ENCODE assay signal across 1 cellular context in genomic region chr18:6210349-6211173, GRCh38.
TF ChIP-seq lines count a peak whose summit lies in the region.

No MANE protein-coding gene starts in this region.

TF ChIP-seq in HepG2, 621 proteins besides CTCF, POLR2A, EP300 and RAD21 (continued from another document and continues in another):
- peak; percentile 66; the same call in 1 of the 2 replicates for TF ChIP-seq THRA (CRISPR knock-in tag; IDR thresholded peaks at IDR 0.05; ENCODE audit: borderline replicate concordance)
- no peak for TF ChIP-seq MTF2 (CRISPR knock-in tag; IDR thresholded peaks at IDR 0.05; ENCODE audit: borderline replicate concordance)
- no peak for TF ChIP-seq ZIK1 (CRISPR knock-in tag; IDR thresholded peaks at IDR 0.05; ENCODE audit: borderline replicate concordance, low read depth)
- no peak for TF ChIP-seq ZNF543 (CRISPR knock-in tag; IDR thresholded peaks at IDR 0.05)
- no peak for TF ChIP-seq ZNF34 (CRISPR knock-in tag; IDR thresholded peaks at IDR 0.05; ENCODE audit: borderline replicate concordance)
- TF ChIP-seq ZBTB39 (CRISPR knock-in tag; IDR thresholded peaks at IDR 0.05), result peak; percentile 98
- 0 out of 2 replicates have a peak, but pooled peaks have one; percentile 41 for TF ChIP-seq ZNF503 (CRISPR knock-in tag; IDR thresholded peaks at IDR 0.05)
- no peak for TF ChIP-seq PAWR (CRISPR knock-in tag; IDR thresholded peaks at IDR 0.05; ENCODE audit: borderline replicate concordance)
- no peak for TF ChIP-seq JDP2 (CRISPR knock-in tag; IDR thresholded peaks at IDR 0.05; ENCODE audit: borderline replicate concordance)
- no peak for TF ChIP-seq PTBP1 (IDR thresholded peaks at IDR 0.05; ENCODE audit: low read depth, low read length, poor library complexity, severe bottlenecking)
- no peak for TF ChIP-seq ZNF761 (CRISPR knock-in tag; conservative IDR thresholded peaks at IDR 0.05)
- no peak for TF ChIP-seq CREB3 (CRISPR knock-in tag; IDR thresholded peaks at IDR 0.05)
- TF ChIP-seq TP53 (CRISPR knock-in tag; conservative IDR thresholded peaks at IDR 0.05), result no peak
- TF ChIP-seq IRF2 (CRISPR knock-in tag; IDR thresholded peaks at IDR 0.05), result no peak
- TF ChIP-seq ZNF275 (CRISPR knock-in tag; IDR thresholded peaks at IDR 0.05; ENCODE audit: borderline replicate concordance), result no peak
- TF ChIP-seq ZNF468 (CRISPR knock-in tag; IDR thresholded peaks at IDR 0.05), result no peak
- no peak for TF ChIP-seq ZNF691 (CRISPR knock-in tag; IDR thresholded peaks at IDR 0.05; ENCODE audit: borderline replicate concordance, low read depth)
- no peak for TF ChIP-seq ZNF414 (CRISPR knock-in tag; IDR thresholded peaks at IDR 0.05)
- TF ChIP-seq ZNF605 (CRISPR knock-in tag; IDR thresholded peaks at IDR 0.05), result no peak
- no peak for TF ChIP-seq MLX (CRISPR knock-in tag; IDR thresholded peaks at IDR 0.05)
- no peak for TF ChIP-seq FOXC1 (CRISPR knock-in tag; IDR thresholded peaks at IDR 0.05; ENCODE audit: borderline replicate concordance)
- TF ChIP-seq ZNF232 (CRISPR knock-in tag; IDR thresholded peaks at IDR 0.05; ENCODE audit: borderline replicate concordance), result no peak
- no peak for TF ChIP-seq ZNF510 (CRISPR knock-in tag; IDR thresholded peaks at IDR 0.05; ENCODE audit: low read depth)
- TF ChIP-seq IRF9 (CRISPR knock-in tag; IDR thresholded peaks at IDR 0.05; ENCODE audit: borderline replicate concordance), result no peak
- no peak for TF ChIP-seq USF2 (IDR thresholded peaks at IDR 0.05; ENCODE audit: low read depth, low read length)
- no peak for TF ChIP-seq USF2 (CRISPR knock-in tag; IDR thresholded peaks at IDR 0.05; ENCODE audit: borderline replicate concordance)
- TF ChIP-seq ZNF333 (CRISPR knock-in tag; IDR thresholded peaks at IDR 0.05; ENCODE audit: borderline replicate concordance), result no peak
- TF ChIP-seq ELF3 (CRISPR knock-in tag; IDR thresholded peaks at IDR 0.05), result peak; percentile 56
- no peak for TF ChIP-seq GMEB1 (CRISPR knock-in tag; IDR thresholded peaks at IDR 0.05; ENCODE audit: borderline replicate concordance)
- TF ChIP-seq IKZF5 (CRISPR knock-in tag; IDR thresholded peaks at IDR 0.05), result no peak
- no peak for TF ChIP-seq ZBED4 (CRISPR knock-in tag; IDR thresholded peaks at IDR 0.05; ENCODE audit: borderline replicate concordance)
- TF ChIP-seq ZBTB8A (CRISPR knock-in tag; IDR thresholded peaks at IDR 0.05; ENCODE audit: borderline replicate concordance, low read depth), result no peak
- peak; percentile 84 for TF ChIP-seq MED1 (CRISPR knock-in tag; IDR thresholded peaks at IDR 0.05)
- peak; percentile 56 for TF ChIP-seq HDAC2 (CRISPR knock-in tag; IDR thresholded peaks at IDR 0.05)
- no peak for TF ChIP-seq ZNF451 (CRISPR knock-in tag; IDR thresholded peaks at IDR 0.05)
- TF ChIP-seq RBFOX2 (IDR thresholded peaks at IDR 0.05; ENCODE audit: low read depth, low read length), result no peak
- no peak for TF ChIP-seq ZNF766 (CRISPR knock-in tag; IDR thresholded peaks at IDR 0.05; ENCODE audit: borderline replicate concordance)
